In the genomic region with DNA sequence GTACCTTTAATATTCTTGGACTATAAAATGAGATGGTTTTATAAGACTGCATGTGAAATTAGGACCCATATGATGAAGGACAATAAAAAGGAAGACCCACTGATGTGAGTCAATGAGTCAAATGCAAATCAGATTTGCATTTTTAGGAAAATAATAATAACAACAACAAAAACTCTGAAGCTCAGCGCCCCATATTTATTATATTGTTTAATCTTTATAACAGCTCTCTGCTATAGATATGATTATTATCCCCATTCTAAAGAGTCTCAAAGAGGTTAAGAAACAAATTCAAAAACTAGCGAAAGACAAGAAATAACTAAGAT, we compare ENCODE assay signal across 12 cellular contexts. TPM values are rescaled to one million over a fixed set of nuclear protein-coding genes. Genes with fewer than 3 reads are reported as not detected.
A peak's percentile ranks its signal among the peaks of the same experiment; 100 is the strongest.
DNase-seq lines count a peak whose midpoint lies in the region; ATAC-seq, FAIRE-seq and TF ChIP-seq lines count a peak whose summit lies in the region.
"Had no signal": no experiment of that assay in that cellular context is flagged by ENCODE, and none has a peak within 500 bp of the region (broad histone marks: within the 10 kb centered on the region; RNA-seq: fewer than 3 reads in every experiment).

No MANE protein-coding gene starts in this region.

- no peaks in the 10 kb centered on the region; the same call in 1 of the 2 replicates for H3K36me3 ChIP-seq in OCI-LY1 (ENCODE audit: insufficient read depth, low read length)
- no peaks in the 10 kb centered on the region for H3K36me3 ChIP-seq in K562 (ENCODE audit: control insufficient read depth, insufficient read depth, low read length)
- H3K36me3 ChIP-seq: HAP-1, suprapubic skin had no signal

- peaks cover 5% of the 10 kb centered on the region for H3K27me3 Mint-ChIP-seq in activated naive CD4-positive, alpha-beta T cell treated with anti-CD3 and anti-CD28 coated beads for 36 hours (ENCODE audit: low read depth)

- TF ChIP-seq EP300 in K562 (IDR thresholded peaks at IDR 0.05; ENCODE audit: low read length): no peak

- H2AFZ ChIP-seq in OCI-LY1 (ENCODE audit: low read length): no peak overlapping the region
- no peak overlapping the region for H2AFZ ChIP-seq in K562 (ENCODE audit: low read depth, low read length)

- H4K20me1 ChIP-seq in OCI-LY1 (ENCODE audit: insufficient read depth, low read length) (no peaks in the 10 kb centered on the region), K562 (replicated peaks; ENCODE audit: control insufficient read depth, insufficient read depth, low read length) (no peaks in the 10 kb centered on the region)

- no peak overlapping the region for H3K4me3 Mint-ChIP-seq in activated naive CD4-positive, alpha-beta T cell treated with anti-CD3 and anti-CD28 coated beads for 36 hours
- H3K4me3 Mint-ChIP-seq in stimulated activated effector memory CD8-positive, alpha-beta T cell treated with anti-CD3 and anti-CD28 coated beads, Interleukin-12 subunit alpha, Interleukin-12 subunit beta, amount 100 ng/mL, for 72 hours: peak overlapping the region; percentile 58

- peak overlapping the region; percentile 66; the same call in 1 of the 2 replicates for H3K4me2 ChIP-seq in OCI-LY1 (ENCODE audit: low read length)
- H3K4me2 ChIP-seq in K562 (ENCODE audit: insufficient read depth, low read length): no peak overlapping the region

- FAIRE-seq in K562 (lab: Jason Lieb, UNC): no peak

- peaks cover 6% of the 10 kb centered on the region for H3K9me3 Mint-ChIP-seq in activated naive CD4-positive, alpha-beta T cell treated with anti-CD3 and anti-CD28 coated beads for 36 hours
- no peaks in the 10 kb centered on the region for H3K9me3 Mint-ChIP-seq in stimulated activated effector memory CD8-positive, alpha-beta T cell treated with anti-CD3 and anti-CD28 coated beads, Interleukin-12 subunit alpha, Interleukin-12 subunit beta, amount 100 ng/mL, for 72 hours

- no peak for TF ChIP-seq POLR2A in K562 (conservative IDR thresholded peaks at IDR 0.05)

- TF ChIP-seq CTCF in OCI-LY1 (IDR thresholded peaks at IDR 0.05; ENCODE audit: low read length): no peak
- no peak for TF ChIP-seq CTCF in K562 (IDR thresholded peaks at IDR 0.05 in 2 of 3, conservative IDR thresholded peaks at IDR 0.05 in 1 of 3; ENCODE audit: insufficient read depth in 2 of 3, low read depth in 1 of 3, low read length in 3 of 3)

- no TSS peak for BruUV-seq in K562 (replicated peaks; lab: Mats Ljungman, UMichigan)

- DNase-seq in activated naive CD4-positive, alpha-beta T cell treated with anti-CD3 and anti-CD28 coated beads for 36 hours: no peak
- DNase-seq in activated naive CD4-positive, alpha-beta T cell treated with Interleukin-2 at 50 U/mL for 16 hours: no peak
- DNase-seq in K562 (ENCODE audit: extremely low read depth in 1 of 4, low spot score in 3 of 4) (no peak), cerebellum (ENCODE audit: low spot score) (no peak), islet precursor cell (no peak)
- no peak for DNase-seq in stimulated activated effector memory CD8-positive, alpha-beta T cell treated with anti-CD3 and anti-CD28 coated beads, Interleukin-12 subunit alpha, Interleukin-12 subunit beta, amount 100 ng/mL, for 72 hours (ENCODE audit: low spot score in 2 of 2)
- DNase-seq: NCI-H1436 treated with DMSO at 0.1 percent for 48 hours had no signal

- H3K79me2 ChIP-seq in OCI-LY1 (ENCODE audit: insufficient read depth, low read length) (no peaks in the 10 kb centered on the region), K562 (ENCODE audit: control insufficient read depth, insufficient read depth, low read length) (no peaks in the 10 kb centered on the region)

- H3K27ac Mint-ChIP-seq in activated naive CD4-positive, alpha-beta T cell treated with anti-CD3 and anti-CD28 coated beads for 36 hours: peak overlapping the region; percentile 94
- peak overlapping the region; percentile 49 for H3K27ac Mint-ChIP-seq in stimulated activated effector memory CD8-positive, alpha-beta T cell treated with anti-CD3 and anti-CD28 coated beads, Interleukin-12 subunit alpha, Interleukin-12 subunit beta, amount 100 ng/mL, for 72 hours

- H3K4me1 ChIP-seq in OCI-LY1 (ENCODE audit: insufficient read depth, low read length, severe bottlenecking) (peaks cover 35% of the 10 kb centered on the region), K562 (replicated peaks in 1 of 2; ENCODE audit: control insufficient read depth in 2 of 2, insufficient read depth in 2 of 2, low read length in 2 of 2) (no peaks in the 10 kb centered on the region)
- H3K4me1 ChIP-seq: HAP-1 had no signal

- ATAC-seq in K562 (no peak), GM19023 (IDR thresholded peaks at IDR 0.05; ENCODE audit: unreplicated experiment) (no peak)
- no peak for ATAC-seq in stimulated activated effector memory CD8-positive, alpha-beta T cell treated with anti-CD3 and anti-CD28 coated beads, Interleukin-12 subunit alpha, Interleukin-12 subunit beta, amount 100 ng/mL, for 72 hours

- no peak overlapping the region for H3K27ac ChIP-seq in OCI-LY1 (ENCODE audit: low read depth, low read length, poor library complexity, severe bottlenecking)
- H3K27ac ChIP-seq in K562 (ENCODE audit: extremely low read depth, low read depth, low read length): no peak overlapping the region
- H3K27ac ChIP-seq: suprapubic skin had no signal

- H3K9ac ChIP-seq in OCI-LY1 (ENCODE audit: low read length) (no peak overlapping the region), K562 (ENCODE audit: insufficient read depth in 1 of 2, low read depth in 2 of 2, low read length in 2 of 2) (no peak overlapping the region)

- POLR2A ChIA-PET in K562 (lab: Yijun Ruan, JAX): interaction anchor here (0.8 kb wide), 1 partner anchor 83 kb away, joined by 3 read pairs; the partner anchor contains the start of gene METTL18

- H3K9me1 ChIP-seq in K562 (ENCODE audit: control insufficient read depth, insufficient read depth, low read length): no peaks in the 10 kb centered on the region

- CTCF ChIA-PET in activated naive CD4-positive, alpha-beta T cell treated with anti-CD3 and anti-CD28 coated beads for 36 hours (lab: Charles Lee): interaction anchor here (0.6 to 11.0 kb wide), 41 partner anchors 9 to 452 kb away, joined by 3 to 262 read pairs (median 5); partner anchors contain the start of genes F5 and METTL18
- CTCF ChIA-PET in K562 (lab: Yijun Ruan, JAX; ENCODE audit: low intra/inter-chr PET ratio): interaction anchor here (1.5 to 1.6 kb wide), 2 partner anchors 111 to 246 kb away, joined by 5 to 8 read pairs; no protein-coding TSS in a partner anchor

- in situ Hi-C loops in K562 (cut with MboI): loop anchor here (10.0 kb wide), 1 partner anchor 107 kb away; no protein-coding TSS in a partner anchor

- TF ChIP-seq RAD21 in K562 (CRISPR knock-in tag; conservative IDR thresholded peaks at IDR 0.05 in 1 of 2, IDR thresholded peaks at IDR 0.05 in 1 of 2): no peak

- intact Hi-C loops in activated naive CD4-positive, alpha-beta T cell treated with anti-CD3 and anti-CD28 coated beads for 36 hours (cut with micrococcal nuclease): loop anchor here (1.0 to 5.0 kb wide), 5 partner anchors 162 to 1110 kb away; partner anchors contain the start of genes ATP1B1 and SLC19A2
- intact Hi-C loops in K562 (cut with micrococcal nuclease): loop anchor here (1.0 to 5.0 kb wide), 4 partner anchors 97 to 162 kb away; partner anchors contain the start of gene F5

- WGBS in K562 (ENCODE audit: insufficient coverage, low coverage, missing lambda C conversion rate): 10% methylated on average over 2 of the region's 2 CpGs

- H3F3A ChIP-seq in OCI-LY1 (ENCODE audit: insufficient read depth, low read length): no peaks in the 10 kb centered on the region

- no peaks in the 10 kb centered on the region for H3K27me3 ChIP-seq in OCI-LY1 (ENCODE audit: insufficient read depth, low read length)
- H3K27me3 ChIP-seq in K562 (ENCODE audit: control insufficient read depth in 2 of 2, insufficient read depth in 2 of 2, low read length in 2 of 2): no peaks in the 10 kb centered on the region

- no peaks in the 10 kb centered on the region for H3K9me2 ChIP-seq in OCI-LY1 (ENCODE audit: low read depth, low read length)

- H3K9me3 ChIP-seq in OCI-LY1 (ENCODE audit: low read length): no peaks in the 10 kb centered on the region
- H3K9me3 ChIP-seq in K562 (replicated peaks; ENCODE audit: control insufficient read depth, insufficient read depth, low read depth, low read length): no peaks in the 10 kb centered on the region
- H3K9me3 ChIP-seq: HAP-1, suprapubic skin had no signal

- H3K36me3 Mint-ChIP-seq in activated naive CD4-positive, alpha-beta T cell treated with anti-CD3 and anti-CD28 coated beads for 36 hours (ENCODE audit: low read depth): peaks cover 20% of the 10 kb centered on the region
- no peaks in the 10 kb centered on the region for H3K36me3 Mint-ChIP-seq in stimulated activated effector memory CD8-positive, alpha-beta T cell treated with anti-CD3 and anti-CD28 coated beads, Interleukin-12 subunit alpha, Interleukin-12 subunit beta, amount 100 ng/mL, for 72 hours

- H3K4me3 ChIP-seq in OCI-LY1 (ENCODE audit: low read depth, low read length, poor library complexity, severe bottlenecking): no peak overlapping the region
- no peak overlapping the region for H3K4me3 ChIP-seq in K562

- H3K4me1 Mint-ChIP-seq in activated naive CD4-positive, alpha-beta T cell treated with anti-CD3 and anti-CD28 coated beads for 36 hours (ENCODE audit: low read depth): peaks cover 7% of the 10 kb centered on the region
- H3K4me1 Mint-ChIP-seq in stimulated activated effector memory CD8-positive, alpha-beta T cell treated with anti-CD3 and anti-CD28 coated beads, Interleukin-12 subunit alpha, Interleukin-12 subunit beta, amount 100 ng/mL, for 72 hours: peaks cover 25% of the 10 kb centered on the region

RNA-seq across cellular contexts. Expression of gene SELL, which starts 0.8 kb away (rescaled TPM):
- 100 to 1,000 TPM; 362 to 365 TPM for total RNA-seq in activated naive CD4-positive, alpha-beta T cell treated with anti-CD3 and anti-CD28 coated beads for 36 hours
- total RNA-seq in K562 (2011; cell fraction: chromatin; rRNA removed; ENCODE audit: low replicate concordance): not detected in 2 replicates
- not detected in 2 replicates for total RNA-seq in K562 (2011; cell fraction: nucleolus; rRNA removed)
- total RNA-seq in K562 (2011; cell fraction: nucleoplasm; rRNA removed): not detected in 2 replicates
- total RNA-seq in K562 (2014; rRNA removed): not detected in 2 replicates
- total RNA-seq in K562 (2014; rRNA removed; fragmentation: Illumina TruSeq; extraction: Trizol): not detected in 2 replicates
- total RNA-seq in K562 (2015; rRNA removed; fragmentation: Illumina TruSeq; extraction: Trizol): not detected in 2 replicates
- 0.51 and 1.1 TPM in 2 replicates for total RNA-seq in K562 (2021)
- not detected in 2 replicates for polyA plus RNA-seq in K562 (2011; rRNA removed)
- not detected in 2 replicates for polyA plus RNA-seq in K562 (2011; cell fraction: cytosol; rRNA removed)
- not detected in 2 replicates for polyA plus RNA-seq in K562 (2011; cell fraction: nucleus; rRNA removed)
- polyA plus RNA-seq in K562 (2012): not detected in 2 replicates
- polyA plus RNA-seq in K562 (2014; fragmentation: Illumina TruSeq; extraction: Trizol): not detected in 2 replicates
- polyA plus RNA-seq in K562 (2014; fragmentation: Nextera tagmentation; extraction: Ambion mirVana): not detected
- not detected in 2 replicates for polyA plus RNA-seq in K562 (2014; rRNA removed)
- polyA minus RNA-seq in K562 (2011; rRNA and poly(A)+ RNA removed): not detected in 2 replicates
- polyA minus RNA-seq in K562 (2011; cell fraction: cytosol; rRNA and poly(A)+ RNA removed): not detected in 2 replicates
- not detected in 2 replicates for polyA minus RNA-seq in K562 (2011; cell fraction: nucleus; rRNA and poly(A)+ RNA removed)
- total RNA-seq in cerebellum: 1.3 TPM
- total RNA-seq: NCI-H460 had no signal

RNA-seq across cellular contexts. Expression of gene SELE, which starts 21.6 kb away (rescaled TPM):
- not detected for total RNA-seq in activated naive CD4-positive, alpha-beta T cell treated with anti-CD3 and anti-CD28 coated beads for 36 hours
- not detected in 2 replicates for total RNA-seq in K562 (2011; cell fraction: chromatin; rRNA removed; ENCODE audit: low replicate concordance)
- not detected in 2 replicates for total RNA-seq in K562 (2011; cell fraction: nucleolus; rRNA removed)
- not detected in 2 replicates for total RNA-seq in K562 (2011; cell fraction: nucleoplasm; rRNA removed)
- total RNA-seq in K562 (2014; rRNA removed) (not detected in 2 replicates), K562 (2014; rRNA removed; fragmentation: Illumina TruSeq; extraction: Trizol) (not detected in 2 replicates), K562 (2015; rRNA removed; fragmentation: Illumina TruSeq; extraction: Trizol) (not detected in 2 replicates), K562 (2021) (not detected in 2 replicates), cerebellum (7.3 TPM)
- polyA plus RNA-seq in K562 (2011; rRNA removed) (not detected in 2 replicates), K562 (2014; fragmentation: Illumina TruSeq; extraction: Trizol) (not detected in 2 replicates), K562 (2014; fragmentation: Nextera tagmentation; extraction: Ambion mirVana) (under 1 TPM in 1 of 2 experiments, not detected in 1; 0.08 TPM), K562 (2014; rRNA removed) (not detected in 2 replicates)
- polyA plus RNA-seq in K562 (2011; cell fraction: cytosol; rRNA removed): not detected in 2 replicates
- polyA plus RNA-seq in K562 (2011; cell fraction: nucleus; rRNA removed): not detected in 2 replicates
- not detected in 2 replicates for polyA plus RNA-seq in K562 (2012)
- polyA minus RNA-seq in K562 (2011; rRNA and poly(A)+ RNA removed): not detected in 2 replicates
- not detected in 2 replicates for polyA minus RNA-seq in K562 (2011; cell fraction: cytosol; rRNA and poly(A)+ RNA removed)
- polyA minus RNA-seq in K562 (2011; cell fraction: nucleus; rRNA and poly(A)+ RNA removed): not detected in 2 replicates
- total RNA-seq: NCI-H460 had no signal

Comparison
In these comparisons a context has a peak if more than half of its experiments do, and no peak if none do; other contexts are left out.
1. RNA of gene SELL, which starts 0.8 kb away (total RNA-seq): 362 to 365 TPM in activated naive CD4-positive, alpha-beta T cell treated with anti-CD3 and anti-CD28 coated beads for 36 hours; 1.3 TPM in cerebellum (single experiment) and 0.51 to 1.1 TPM in K562; every median in the first group is over 100 times any median in the second.